Comparison of ENCODE assay signal across 6 cellular contexts in genomic region chr17:50534222-50534978, GRCh38. TPM values are rescaled to one million over a fixed set of nuclear protein-coding genes. Genes with fewer than 3 reads are reported as not detected.
DNase-seq lines count a peak whose midpoint lies in the region; ATAC-seq and TF ChIP-seq lines count a peak whose summit lies in the region.

No MANE protein-coding gene starts in this region.

- peaks cover 32% of the 10 kb centered on the region for H3K27me3 ChIP-seq in suprapubic skin

- no peaks in the 10 kb centered on the region for H3K9me3 ChIP-seq in suprapubic skin

- H3K27me3 Mint-ChIP-seq in activated CD8-positive, alpha-beta memory T cell treated with anti-CD3 and anti-CD28 coated beads, Interleukin-2, amount 10 ng/mL, durations not matched to agents 7 days and 5 days = peaks cover 59% of the 10 kb centered on the region

- H3K36me3 ChIP-seq in suprapubic skin = no peaks in the 10 kb centered on the region

- H3K4me1 ChIP-seq in suprapubic skin = peaks cover 48% of the 10 kb centered on the region

- no peak for TF ChIP-seq EP300 in suprapubic skin (IDR thresholded peaks at IDR 0.05)

- H3K27ac Mint-ChIP-seq in activated CD8-positive, alpha-beta memory T cell treated with anti-CD3 and anti-CD28 coated beads, Interleukin-2, amount 10 ng/mL, durations not matched to agents 7 days and 5 days = no peak overlapping the region

- CTCF ChIA-PET in activated CD8-positive, alpha-beta memory T cell treated with anti-CD3 and anti-CD28 coated beads, Interleukin-2, amount 10 ng/mL, durations not matched to agents 7 days and 5 days (lab: Charles Lee) = interaction anchor here (1.1 to 2.0 kb wide), 4 partner anchors 7 to 56 kb away, joined by 3 to 9 read pairs (median 4); partner anchors contain the start of genes RSAD1 and SPATA20

- ATAC-seq in activated CD8-positive, alpha-beta memory T cell treated with anti-CD3 and anti-CD28 coated beads, Interleukin-2, amount 10 ng/mL, durations not matched to agents 7 days and 5 days = peak; percentile 61
- ATAC-seq in GM19324 (IDR thresholded peaks at IDR 0.05; ENCODE audit: low FRiP score, unreplicated experiment) = no peak

- TF ChIP-seq CTCF in fibroblast of the aortic adventitia (IDR thresholded peaks at IDR 0.05; ENCODE audit: insufficient read depth, low read length) (peak; percentile 42), suprapubic skin (IDR thresholded peaks at IDR 0.05) (peak; percentile 13 to 32)

- DNase-seq in activated CD8-positive, alpha-beta memory T cell treated with anti-CD3 and anti-CD28 coated beads, Interleukin-2, amount 10 ng/mL, durations not matched to agents 7 days and 5 days = no peak
- DNase-seq in activated CD8-positive, alpha-beta memory T cell treated with anti-CD3 and anti-CD28 coated beads for 24 hours = no peak
- no peak for DNase-seq in fibroblast of the aortic adventitia (ENCODE audit: low read depth)
- no peak for DNase-seq in suprapubic skin (ENCODE audit: low spot score in 2 of 2)
- no peak for DNase-seq in NCI-H345 treated with DMSO at 0.1 percent for 48 hours (lab: John Stamatoyannopoulos, UW; ENCODE audit: unreplicated experiment)

- no peak overlapping the region for H3K4me3 ChIP-seq in fibroblast of the aortic adventitia (ENCODE audit: low read depth, low read length)
- H3K4me3 ChIP-seq in suprapubic skin = peak overlapping the region; percentile 51

- H3K9me3 Mint-ChIP-seq in activated CD8-positive, alpha-beta memory T cell treated with anti-CD3 and anti-CD28 coated beads, Interleukin-2, amount 10 ng/mL, durations not matched to agents 7 days and 5 days (ENCODE audit: low read depth) = no peaks in the 10 kb centered on the region

- peaks cover 14% of the 10 kb centered on the region for H3K4me1 Mint-ChIP-seq in activated CD8-positive, alpha-beta memory T cell treated with anti-CD3 and anti-CD28 coated beads, Interleukin-2, amount 10 ng/mL, durations not matched to agents 7 days and 5 days

- TF ChIP-seq POLR2A in suprapubic skin (IDR thresholded peaks at IDR 0.05) = no peak

- H3K4me3 Mint-ChIP-seq in activated CD8-positive, alpha-beta memory T cell treated with anti-CD3 and anti-CD28 coated beads, Interleukin-2, amount 10 ng/mL, durations not matched to agents 7 days and 5 days = no peak overlapping the region

- H3K36me3 Mint-ChIP-seq in activated CD8-positive, alpha-beta memory T cell treated with anti-CD3 and anti-CD28 coated beads, Interleukin-2, amount 10 ng/mL, durations not matched to agents 7 days and 5 days = no peaks in the 10 kb centered on the region

- 39% methylated on average over 21 of the region's 24 CpGs for WGBS in suprapubic skin

- peak overlapping the region; percentile 78 for H3K27ac ChIP-seq in suprapubic skin

RNA-seq across cellular contexts. Expression of gene EPN3, which starts 1.9 kb away (rescaled TPM):
- total RNA-seq in activated CD8-positive, alpha-beta memory T cell treated with anti-CD3 and anti-CD28 coated beads, Interleukin-2, amount 10 ng/mL, durations not matched to agents 7 days and 5 days = not detected
- total RNA-seq in fibroblast of the aortic adventitia (ENCODE audit: low replicate concordance) (not detected in 2 replicates), suprapubic skin (100 to 1,000 TPM in 1 of 4 donors, 10 to 100 TPM in 3; 30.3 to 110 (median 78.5) TPM)

RNA-seq across cellular contexts. Expression of gene SPATA20, which starts 12.6 kb away (rescaled TPM):
- 10 to 100 TPM; 29.9 to 35.2 TPM for total RNA-seq in activated CD8-positive, alpha-beta memory T cell treated with anti-CD3 and anti-CD28 coated beads, Interleukin-2, amount 10 ng/mL, durations not matched to agents 7 days and 5 days
- total RNA-seq in fibroblast of the aortic adventitia (ENCODE audit: low replicate concordance) (49.9 and 63.6 TPM in 2 replicates), suprapubic skin (10 to 100 TPM; 36.5 to 75.4 (median 50.9) TPM)

RNA-seq across cellular contexts. Expression of gene CACNA1G, which starts 26.1 kb away (rescaled TPM):
- total RNA-seq in activated CD8-positive, alpha-beta memory T cell treated with anti-CD3 and anti-CD28 coated beads, Interleukin-2, amount 10 ng/mL, durations not matched to agents 7 days and 5 days = not detected
- 0.41 and 1.8 TPM in 2 replicates for total RNA-seq in fibroblast of the aortic adventitia (ENCODE audit: low replicate concordance)
- 1 to 10 TPM; 1.1 to 9.9 (median 2.7) TPM for total RNA-seq in suprapubic skin

RNA-seq across cellular contexts. Expression of gene MYCBPAP, which starts 26.2 kb away (rescaled TPM):
- total RNA-seq in activated CD8-positive, alpha-beta memory T cell treated with anti-CD3 and anti-CD28 coated beads, Interleukin-2, amount 10 ng/mL, durations not matched to agents 7 days and 5 days = 10 to 100 TPM in 1 of 2 experiments, 1 to 10 TPM in 1; 6.7 to 13.9 TPM
- total RNA-seq in fibroblast of the aortic adventitia (ENCODE audit: low replicate concordance) (0.99 and 1.7 TPM in 2 replicates), suprapubic skin (1 to 10 TPM in 2 of 4 donors, under 1 TPM in 2; 0.42 to 4.6 (median 1.3) TPM)

RNA-seq across cellular contexts. Expression of gene RSAD1, which starts 55.7 kb away (rescaled TPM):
- 10 to 100 TPM; 30.3 to 33.2 TPM for total RNA-seq in activated CD8-positive, alpha-beta memory T cell treated with anti-CD3 and anti-CD28 coated beads, Interleukin-2, amount 10 ng/mL, durations not matched to agents 7 days and 5 days
- total RNA-seq in fibroblast of the aortic adventitia (ENCODE audit: low replicate concordance) (25.8 and 35.4 TPM in 2 replicates), suprapubic skin (10 to 100 TPM; 27.3 to 41.3 (median 30.1) TPM)

Comparison
In these comparisons a context has a peak if more than half of its experiments do, and no peak if none do; other contexts are left out.
1. RNA of gene EPN3, which starts 1.9 kb away (total RNA-seq): 30.3 to 110 TPM in suprapubic skin; not detected in activated CD8-positive, alpha-beta memory T cell treated with anti-CD3 and anti-CD28 coated beads, Interleukin-2, amount 10 ng/mL, durations not matched to agents 7 days and 5 days and not detected in fibroblast of the aortic adventitia; every median in the first group is over 10 times any median in the second.